1 cellular context compared by ENCODE assay signal in the genomic region with DNA sequence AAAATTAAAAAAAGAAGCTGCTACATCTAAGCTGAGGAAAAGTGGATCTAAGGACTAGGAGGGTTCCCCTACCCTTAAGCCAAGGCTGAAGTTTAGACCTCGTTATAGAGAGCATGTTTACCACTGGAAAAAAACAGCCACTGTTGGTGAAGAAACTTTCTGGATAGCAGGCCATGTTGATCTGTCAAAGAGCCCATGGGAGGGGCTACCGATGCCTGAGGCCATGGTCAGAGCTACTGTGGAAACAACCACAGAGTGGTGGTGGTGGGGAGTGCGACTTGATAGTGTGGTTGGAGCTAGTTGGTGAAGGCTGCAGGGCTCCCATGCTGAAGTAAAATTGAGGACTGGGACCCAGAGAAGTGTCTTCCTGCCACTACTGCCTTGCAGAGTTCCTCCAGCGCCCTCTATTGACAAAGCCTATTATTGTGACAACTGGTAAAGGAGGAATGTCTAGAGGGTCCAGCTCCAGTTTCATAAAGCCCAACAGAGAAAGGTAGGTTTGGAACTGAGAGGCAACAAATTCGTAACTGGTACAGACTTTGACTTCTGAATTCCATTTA.
TF ChIP-seq lines count a peak whose summit lies in the region.

No MANE protein-coding gene starts in this region.

TF ChIP-seq in HepG2, 621 proteins besides CTCF, POLR2A, EP300 and RAD21 (continued from another document and continues in another):
- TF ChIP-seq CREBL2 (CRISPR knock-in tag; IDR thresholded peaks at IDR 0.05; ENCODE audit: borderline replicate concordance) (no peak), ZNF619 (CRISPR knock-in tag; IDR thresholded peaks at IDR 0.05) (no peak), PCBP2 (optimal IDR thresholded peaks at IDR 0.05; ENCODE audit: low read depth, low read length, poor library complexity, severe bottlenecking) (no peak), ZNF331 (CRISPR knock-in tag; IDR thresholded peaks at IDR 0.05) (peak; percentile 64), ZNF709 (CRISPR knock-in tag; IDR thresholded peaks at IDR 0.05) (no peak), KLF6 (CRISPR knock-in tag; IDR thresholded peaks at IDR 0.05) (0 out of 2 replicates have a peak, but pooled peaks have one; percentile 40), RARA (CRISPR knock-in tag; IDR thresholded peaks at IDR 0.05) (peak; percentile 31; the same call in 1 of the 2 replicates), RFX3 (CRISPR knock-in tag; IDR thresholded peaks at IDR 0.05) (no peak), ZC3H13 (CRISPR knock-in tag; IDR thresholded peaks at IDR 0.05) (no peak), HOXA7 (CRISPR knock-in tag; IDR thresholded peaks at IDR 0.05) (no peak), MXD1 (CRISPR knock-in tag; IDR thresholded peaks at IDR 0.05) (no peak), MIER3 (CRISPR knock-in tag; IDR thresholded peaks at IDR 0.05; ENCODE audit: borderline replicate concordance) (no peak; the same call in 1 of the 2 replicates), RBM22 (optimal IDR thresholded peaks at IDR 0.05; ENCODE audit: low read length) (no peak), CHCHD3 (CRISPR knock-in tag; IDR thresholded peaks at IDR 0.05) (no peak), ZNF251 (CRISPR knock-in tag; IDR thresholded peaks at IDR 0.05) (no peak), SUZ12 (IDR thresholded peaks at IDR 0.05; ENCODE audit: low read depth, low read length) (no peak), ZNF20 (CRISPR knock-in tag; IDR thresholded peaks at IDR 0.05) (no peak), GLMP (CRISPR knock-in tag; IDR thresholded peaks at IDR 0.05; ENCODE audit: borderline replicate concordance) (no peak), ZNF234 (CRISPR knock-in tag; conservative IDR thresholded peaks at IDR 0.05) (no peak), ZBTB7A (CRISPR knock-in tag; IDR thresholded peaks at IDR 0.05) (no peak), ZFP91 (CRISPR knock-in tag; IDR thresholded peaks at IDR 0.05; ENCODE audit: borderline replicate concordance) (no peak), KMT2A (CRISPR knock-in tag; IDR thresholded peaks at IDR 0.05) (no peak), ZNF317 (CRISPR knock-in tag; IDR thresholded peaks at IDR 0.05) (no peak), ZNF598 (CRISPR knock-in tag; IDR thresholded peaks at IDR 0.05; ENCODE audit: borderline replicate concordance) (peak; percentile 91; the same call in 1 of the 2 replicates), ZNF660 (CRISPR knock-in tag; IDR thresholded peaks at IDR 0.05; ENCODE audit: borderline replicate concordance, low read depth) (no peak), ZNF558 (CRISPR knock-in tag; IDR thresholded peaks at IDR 0.05; ENCODE audit: borderline replicate concordance) (no peak), FUBP1 (CRISPR knock-in tag; IDR thresholded peaks at IDR 0.05; ENCODE audit: borderline replicate concordance) (no peak), MTA3 (CRISPR knock-in tag; IDR thresholded peaks at IDR 0.05) (no peak), ZNF430 (CRISPR knock-in tag; IDR thresholded peaks at IDR 0.05) (0 out of 2 replicates have a peak, but pooled peaks have one; percentile 16), PREB (CRISPR knock-in tag; IDR thresholded peaks at IDR 0.05) (no peak), RFXANK (CRISPR knock-in tag; IDR thresholded peaks at IDR 0.05) (no peak), ZFP37 (CRISPR knock-in tag; IDR thresholded peaks at IDR 0.05; ENCODE audit: borderline replicate concordance) (no peak), SOX6 (IDR thresholded peaks at IDR 0.05) (no peak), SOX6 (CRISPR knock-in tag; IDR thresholded peaks at IDR 0.05) (no peak; the same call in none of the 2 replicates), BRCA1 (CRISPR knock-in tag; IDR thresholded peaks at IDR 0.05) (no peak), SPEN (CRISPR knock-in tag; IDR thresholded peaks at IDR 0.05; ENCODE audit: low read depth) (no peak), NFIC (IDR thresholded peaks at IDR 0.05; ENCODE audit: low read length) (0 out of 2 replicates have a peak, but pooled peaks have one; percentile 27), ZNF160 (CRISPR knock-in tag; IDR thresholded peaks at IDR 0.05) (no peak), ZNF503 (CRISPR knock-in tag; IDR thresholded peaks at IDR 0.05) (no peak), MED1 (CRISPR knock-in tag; IDR thresholded peaks at IDR 0.05) (peak; percentile 60; the same call in 1 of the 2 replicates), SSRP1 (CRISPR knock-in tag; IDR thresholded peaks at IDR 0.05) (no peak), ZNF224 (CRISPR knock-in tag; IDR thresholded peaks at IDR 0.05) (0 out of 2 replicates have a peak, but pooled peaks have one; percentile 53), MAFF (IDR thresholded peaks at IDR 0.05; ENCODE audit: low read depth, low read length) (no peak), THYN1 (CRISPR knock-in tag; IDR thresholded peaks at IDR 0.05; ENCODE audit: borderline replicate concordance, low read depth) (no peak)
- TF ChIP-seq, protein P1, sequence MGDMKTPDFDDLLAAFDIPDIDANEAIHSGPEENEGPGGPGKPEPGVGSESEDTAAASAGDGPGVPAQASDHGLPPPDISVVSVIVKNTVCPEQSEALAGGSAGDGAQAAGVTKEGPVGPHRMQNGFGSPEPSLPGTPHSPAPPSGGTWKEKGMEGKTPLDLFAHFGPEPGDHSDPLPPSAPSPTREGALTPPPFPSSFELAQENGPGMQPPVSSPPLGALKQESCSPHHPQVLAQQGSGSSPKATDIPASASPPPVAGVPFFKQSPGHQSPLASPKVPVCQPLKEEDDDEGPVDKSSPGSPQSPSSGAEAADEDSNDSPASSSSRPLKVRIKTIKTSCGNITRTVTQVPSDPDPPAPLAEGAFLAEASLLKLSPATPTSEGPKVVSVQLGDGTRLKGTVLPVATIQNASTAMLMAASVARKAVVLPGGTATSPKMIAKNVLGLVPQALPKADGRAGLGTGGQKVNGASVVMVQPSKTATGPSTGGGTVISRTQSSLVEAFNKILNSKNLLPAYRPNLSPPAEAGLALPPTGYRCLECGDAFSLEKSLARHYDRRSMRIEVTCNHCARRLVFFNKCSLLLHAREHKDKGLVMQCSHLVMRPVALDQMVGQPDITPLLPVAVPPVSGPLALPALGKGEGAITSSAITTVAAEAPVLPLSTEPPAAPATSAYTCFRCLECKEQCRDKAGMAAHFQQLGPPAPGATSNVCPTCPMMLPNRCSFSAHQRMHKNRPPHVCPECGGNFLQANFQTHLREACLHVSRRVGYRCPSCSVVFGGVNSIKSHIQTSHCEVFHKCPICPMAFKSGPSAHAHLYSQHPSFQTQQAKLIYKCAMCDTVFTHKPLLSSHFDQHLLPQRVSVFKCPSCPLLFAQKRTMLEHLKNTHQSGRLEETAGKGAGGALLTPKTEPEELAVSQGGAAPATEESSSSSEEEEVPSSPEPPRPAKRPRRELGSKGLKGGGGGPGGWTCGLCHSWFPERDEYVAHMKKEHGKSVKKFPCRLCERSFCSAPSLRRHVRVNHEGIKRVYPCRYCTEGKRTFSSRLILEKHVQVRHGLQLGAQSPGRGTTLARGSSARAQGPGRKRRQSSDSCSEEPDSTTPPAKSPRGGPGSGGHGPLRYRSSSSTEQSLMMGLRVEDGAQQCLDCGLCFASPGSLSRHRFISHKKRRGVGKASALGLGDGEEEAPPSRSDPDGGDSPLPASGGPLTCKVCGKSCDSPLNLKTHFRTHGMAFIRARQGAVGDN (CRISPR knock-in tag; IDR thresholded peaks at IDR 0.05), result peak; percentile 46; the same call in 1 of the 2 replicates
- TF ChIP-seq, protein P2, sequence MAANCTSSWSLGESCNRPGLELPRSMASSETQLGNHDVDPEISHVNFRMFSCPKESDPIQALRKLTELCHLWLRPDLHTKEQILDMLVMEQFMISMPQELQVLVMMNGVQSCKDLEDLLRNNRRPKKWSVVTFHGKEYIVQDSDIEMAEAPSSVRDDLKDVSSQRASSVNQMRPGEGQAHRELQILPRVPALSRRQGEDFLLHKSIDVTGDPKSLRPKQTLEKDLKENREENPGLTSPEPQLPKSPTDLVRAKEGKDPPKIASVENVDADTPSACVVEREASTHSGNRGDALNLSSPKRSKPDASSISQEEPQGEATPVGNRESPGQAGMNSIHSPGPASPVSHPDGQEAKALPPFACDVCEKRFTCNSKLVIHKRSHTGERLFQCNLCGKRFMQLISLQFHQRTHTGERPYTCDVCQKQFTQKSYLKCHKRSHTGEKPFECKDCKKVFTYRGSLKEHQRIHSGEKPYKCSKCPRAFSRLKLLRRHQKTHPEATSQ (CRISPR knock-in tag; IDR thresholded peaks at IDR 0.05; ENCODE audit: borderline replicate concordance), result no peak
- TF ChIP-seq, protein P3, sequence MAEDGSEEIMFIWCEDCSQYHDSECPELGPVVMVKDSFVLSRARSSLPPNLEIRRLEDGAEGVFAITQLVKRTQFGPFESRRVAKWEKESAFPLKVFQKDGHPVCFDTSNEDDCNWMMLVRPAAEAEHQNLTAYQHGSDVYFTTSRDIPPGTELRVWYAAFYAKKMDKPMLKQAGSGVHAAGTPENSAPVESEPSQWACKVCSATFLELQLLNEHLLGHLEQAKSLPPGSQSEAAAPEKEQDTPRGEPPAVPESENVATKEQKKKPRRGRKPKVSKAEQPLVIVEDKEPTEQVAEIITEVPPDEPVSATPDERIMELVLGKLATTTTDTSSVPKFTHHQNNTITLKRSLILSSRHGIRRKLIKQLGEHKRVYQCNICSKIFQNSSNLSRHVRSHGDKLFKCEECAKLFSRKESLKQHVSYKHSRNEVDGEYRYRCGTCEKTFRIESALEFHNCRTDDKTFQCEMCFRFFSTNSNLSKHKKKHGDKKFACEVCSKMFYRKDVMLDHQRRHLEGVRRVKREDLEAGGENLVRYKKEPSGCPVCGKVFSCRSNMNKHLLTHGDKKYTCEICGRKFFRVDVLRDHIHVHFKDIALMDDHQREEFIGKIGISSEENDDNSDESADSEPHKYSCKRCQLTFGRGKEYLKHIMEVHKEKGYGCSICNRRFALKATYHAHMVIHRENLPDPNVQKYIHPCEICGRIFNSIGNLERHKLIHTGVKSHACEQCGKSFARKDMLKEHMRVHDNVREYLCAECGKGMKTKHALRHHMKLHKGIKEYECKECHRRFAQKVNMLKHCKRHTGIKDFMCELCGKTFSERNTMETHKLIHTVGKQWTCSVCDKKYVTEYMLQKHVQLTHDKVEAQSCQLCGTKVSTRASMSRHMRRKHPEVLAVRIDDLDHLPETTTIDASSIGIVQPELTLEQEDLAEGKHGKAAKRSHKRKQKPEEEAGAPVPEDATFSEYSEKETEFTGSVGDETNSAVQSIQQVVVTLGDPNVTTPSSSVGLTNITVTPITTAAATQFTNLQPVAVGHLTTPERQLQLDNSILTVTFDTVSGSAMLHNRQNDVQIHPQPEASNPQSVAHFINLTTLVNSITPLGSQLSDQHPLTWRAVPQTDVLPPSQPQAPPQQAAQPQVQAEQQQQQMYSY (CRISPR knock-in tag; IDR thresholded peaks at IDR 0.05), result peak; percentile 82
